ENCODE assay signal across 1 cellular context in the genomic region with DNA sequence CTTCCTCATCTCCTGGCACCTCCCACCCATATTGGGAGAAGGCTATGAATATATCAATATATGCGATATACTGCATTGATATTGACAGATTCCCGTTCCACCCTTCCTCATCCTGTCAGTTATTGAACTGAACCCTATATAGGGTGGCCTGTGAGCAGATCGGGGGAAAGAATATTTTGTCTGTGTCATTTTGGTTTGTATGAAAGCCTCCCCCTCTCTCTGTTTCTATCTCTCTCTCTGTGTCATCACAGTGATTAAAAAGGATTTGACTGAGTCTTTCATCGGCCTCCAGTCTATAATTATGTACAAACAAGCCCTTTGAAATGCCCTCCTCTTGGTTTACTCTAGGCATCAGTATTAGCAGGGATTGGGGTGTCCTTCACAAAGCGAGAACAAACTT.
TF ChIP-seq lines count a peak whose summit lies in the region.

No MANE protein-coding gene starts in this region.

TF ChIP-seq in H1, 55 proteins besides CTCF, POLR2A, EP300 and RAD21:
- TF ChIP-seq TAF1 (IDR thresholded peaks at IDR 0.05; ENCODE audit: low read depth, low read length) (no peak), KDM5A (IDR thresholded peaks at IDR 0.05; ENCODE audit: low read length) (no peak)
